ENCODE assay signal across 7 cellular contexts in the genomic region with DNA sequence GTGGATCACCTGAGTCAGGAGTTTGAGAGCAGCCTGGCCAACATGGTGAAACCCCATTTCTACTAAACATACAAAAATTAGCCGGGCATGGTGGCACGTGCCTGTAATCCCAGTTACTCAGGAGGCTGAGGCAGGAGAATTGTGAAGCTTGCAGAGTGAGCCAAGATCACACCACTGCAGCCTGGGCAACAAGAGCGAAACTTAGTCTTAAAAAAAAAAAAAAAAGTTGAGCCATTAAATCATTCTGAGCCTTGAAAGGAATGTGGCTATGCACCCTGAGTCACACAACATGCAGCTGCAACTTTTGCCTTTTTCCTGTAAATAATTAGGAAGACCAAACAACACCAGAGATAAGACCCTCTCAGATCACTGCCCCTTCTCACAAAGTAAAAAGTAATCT. TPM values are rescaled to one million over a fixed set of nuclear protein-coding genes. Genes with fewer than 3 reads are reported as not detected.
A peak's percentile ranks its signal among the peaks of the same experiment; 100 is the strongest.
DNase-seq lines count a peak whose midpoint lies in the region; ATAC-seq and TF ChIP-seq lines count a peak whose summit lies in the region.
"Not testable (repeated sequence)": the region's sequence is repeated elsewhere in the genome, so short reads cannot be mapped to it uniquely, and the experiment has no call there.

No MANE protein-coding gene starts in this region.

- not testable (repeated sequence) for H3K4me3 Mint-ChIP-seq in mesothelial cell of epicardium

- peak overlapping the region; percentile 1 for H3K27ac Mint-ChIP-seq in mesothelial cell of epicardium

- DNase-seq in DND-41 (peak; percentile 47), HCEC 1CT (peak; percentile 65), MG63 (peak; percentile 45), amniotic epithelial cell (ENCODE audit: low read depth) (peak; percentile 88), epithelial cell of prostate (ENCODE audit: low read depth, low spot score) (peak; percentile 27), glomerular visceral epithelial cell (ENCODE audit: extremely low spot score) (peak; percentile 28)
- DNase-seq in mesothelial cell of epicardium (ENCODE audit: low spot score in 2 of 2, unreplicated experiment in 2 of 2): not testable (repeated sequence)

- peak overlapping the region; percentile 41 for H3K27ac ChIP-seq in DND-41 (ENCODE audit: low read length)
- peak overlapping the region; percentile 41 for H3K27ac ChIP-seq in epithelial cell of prostate

- not testable (repeated sequence) for H3K9me3 Mint-ChIP-seq in mesothelial cell of epicardium

- not testable (repeated sequence) for H3K4me3 ChIP-seq in DND-41 (ENCODE audit: low read depth in 1 of 2, low read length in 2 of 2); MG63

- not testable (repeated sequence) for H3K9me3 ChIP-seq in DND-41 (ENCODE audit: insufficient read depth, low read length, severe bottlenecking); MG63

- H3K79me2 ChIP-seq in DND-41 (ENCODE audit: insufficient read depth, low read length): peaks cover 99% of the 10 kb centered on the region

- peaks cover 84% of the 10 kb centered on the region for H3K4me1 ChIP-seq in DND-41 (ENCODE audit: insufficient read depth, low read length)

- ATAC-seq in DND-41 (ENCODE audit: insufficient read depth, low read depth): peak; percentile 34

- not testable (repeated sequence) for TF ChIP-seq CTCF in DND-41 (IDR thresholded peaks at IDR 0.05; ENCODE audit: borderline replicate concordance, extremely low read depth, low read length, poor library complexity, severe bottlenecking); mesothelial cell of epicardium (IDR thresholded peaks at IDR 0.05; ENCODE audit: unreplicated experiment)

- H3K36me3 Mint-ChIP-seq in mesothelial cell of epicardium: peaks cover 15% of the 10 kb centered on the region

- H3K4me2 ChIP-seq in DND-41 (ENCODE audit: insufficient read depth, low read length): peak overlapping the region; percentile 2; the same call in 1 of the 2 replicates

- not testable (repeated sequence) for H3K27me3 Mint-ChIP-seq in mesothelial cell of epicardium (ENCODE audit: low read depth)

- peak overlapping the region; percentile 19 for H3K9ac ChIP-seq in DND-41 (ENCODE audit: low read depth, low read length)

- H3K4me1 Mint-ChIP-seq in mesothelial cell of epicardium: peaks cover 20% of the 10 kb centered on the region

- not testable (repeated sequence) for H3K27me3 ChIP-seq in DND-41 (ENCODE audit: insufficient read depth, low read length, poor library complexity); MG63

- peaks cover 80% of the 10 kb centered on the region for H3K36me3 ChIP-seq in DND-41 (ENCODE audit: insufficient read depth, low read length)
- not testable (repeated sequence) for H3K36me3 ChIP-seq in MG63

- H2AFZ ChIP-seq in DND-41 (ENCODE audit: low read depth, low read length): not testable (repeated sequence)

- H4K20me1 ChIP-seq in DND-41 (ENCODE audit: insufficient read depth, low read length): not testable (repeated sequence)

RNA-seq across cellular contexts. Expression of gene TASP1, which starts 11.2 kb away (rescaled TPM):
- total RNA-seq in MG63 (2014; rRNA removed; shearing (Covaris generic); ENCODE audit: low replicate concordance): 7.6 and 8.3 TPM in 2 replicates
- total RNA-seq in mesothelial cell of epicardium: 19.5 to 22.8 TPM (median 19.7 TPM) in 3 replicates
